Comparison of ENCODE assay signal across 2 cellular contexts in genomic region chr1:39507230-39507928, GRCh38.
TF ChIP-seq lines count a peak whose summit lies in the region.

No MANE protein-coding gene starts in this region.

TF ChIP-seq in Ishikawa, 13 proteins besides CTCF, POLR2A, EP300 and RAD21 (continued from another document):
- TF ChIP-seq, protein P1, sequence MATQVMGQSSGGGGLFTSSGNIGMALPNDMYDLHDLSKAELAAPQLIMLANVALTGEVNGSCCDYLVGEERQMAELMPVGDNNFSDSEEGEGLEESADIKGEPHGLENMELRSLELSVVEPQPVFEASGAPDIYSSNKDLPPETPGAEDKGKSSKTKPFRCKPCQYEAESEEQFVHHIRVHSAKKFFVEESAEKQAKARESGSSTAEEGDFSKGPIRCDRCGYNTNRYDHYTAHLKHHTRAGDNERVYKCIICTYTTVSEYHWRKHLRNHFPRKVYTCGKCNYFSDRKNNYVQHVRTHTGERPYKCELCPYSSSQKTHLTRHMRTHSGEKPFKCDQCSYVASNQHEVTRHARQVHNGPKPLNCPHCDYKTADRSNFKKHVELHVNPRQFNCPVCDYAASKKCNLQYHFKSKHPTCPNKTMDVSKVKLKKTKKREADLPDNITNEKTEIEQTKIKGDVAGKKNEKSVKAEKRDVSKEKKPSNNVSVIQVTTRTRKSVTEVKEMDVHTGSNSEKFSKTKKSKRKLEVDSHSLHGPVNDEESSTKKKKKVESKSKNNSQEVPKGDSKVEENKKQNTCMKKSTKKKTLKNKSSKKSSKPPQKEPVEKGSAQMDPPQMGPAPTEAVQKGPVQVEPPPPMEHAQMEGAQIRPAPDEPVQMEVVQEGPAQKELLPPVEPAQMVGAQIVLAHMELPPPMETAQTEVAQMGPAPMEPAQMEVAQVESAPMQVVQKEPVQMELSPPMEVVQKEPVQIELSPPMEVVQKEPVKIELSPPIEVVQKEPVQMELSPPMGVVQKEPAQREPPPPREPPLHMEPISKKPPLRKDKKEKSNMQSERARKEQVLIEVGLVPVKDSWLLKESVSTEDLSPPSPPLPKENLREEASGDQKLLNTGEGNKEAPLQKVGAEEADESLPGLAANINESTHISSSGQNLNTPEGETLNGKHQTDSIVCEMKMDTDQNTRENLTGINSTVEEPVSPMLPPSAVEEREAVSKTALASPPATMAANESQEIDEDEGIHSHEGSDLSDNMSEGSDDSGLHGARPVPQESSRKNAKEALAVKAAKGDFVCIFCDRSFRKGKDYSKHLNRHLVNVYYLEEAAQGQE (IDR thresholded peaks at IDR 0.05; ENCODE audit: low read depth) = no peak
- TF ChIP-seq ZBTB7A (IDR thresholded peaks at IDR 0.05; ENCODE audit: low read depth) (no peak), FOXM1 (IDR thresholded peaks at IDR 0.05; ENCODE audit: borderline replicate concordance, low read depth) (no peak)
TF ChIP-seq in Ishikawa: peak in this region for 0.

TF ChIP-seq in WTC11, 78 proteins besides CTCF, POLR2A, EP300 and RAD21 (continued from another document):
- TF ChIP-seq ARID4B (CRISPR knock-in tag; IDR thresholded peaks at IDR 0.05; ENCODE audit: borderline replicate concordance) (no peak), TP53 (CRISPR knock-in tag; IDR thresholded peaks at IDR 0.05) (no peak), CREB1 (CRISPR knock-in tag; IDR thresholded peaks at IDR 0.05) (no peak), SMAD3 (CRISPR knock-in tag; IDR thresholded peaks at IDR 0.05; ENCODE audit: borderline replicate concordance) (no peak), TCF7 (CRISPR knock-in tag; IDR thresholded peaks at IDR 0.05; ENCODE audit: low read depth) (no peak)
